Comparison of ENCODE assay signal across 8 cellular contexts in genomic region chr9:136363606-136364368, GRCh38. TPM values are rescaled to one million over a fixed set of nuclear protein-coding genes. Genes with fewer than 3 reads are reported as not detected.
A peak's percentile ranks its signal among the peaks of the same experiment; 100 is the strongest.
DNase-seq lines count a peak whose midpoint lies in the region; ATAC-seq and TF ChIP-seq lines count a peak whose summit lies in the region.

Gene DNLZ, minus strand, starts transcription at chr9:136363744. Its CDS starts 30 bp downstream, at chr9:136363714.

- ATAC-seq in GM21515 (IDR thresholded peaks at IDR 0.05; ENCODE audit: unreplicated experiment) (peak; percentile 57), Panc1 (peak; percentile 81)
- ATAC-seq in naive thymus-derived CD4-positive, alpha-beta T cell: peak; percentile 88
- ATAC-seq in stimulated activated memory B cell treated with anti-CD40 and anti-IgM and Interleukin-4, amounts not matched to agents 10 μg/mL and 1 μg/mL and 100 μg/mL, for 72 hours: peak; percentile 84

- H3K4me1 Mint-ChIP-seq in naive thymus-derived CD4-positive, alpha-beta T cell: peaks cover 0 to 6% (median 0%) of the 10 kb centered on the region in 7 donors
- peaks cover 16% of the 10 kb centered on the region for H3K4me1 Mint-ChIP-seq in stimulated activated memory B cell treated with anti-CD40 and anti-IgM and Interleukin-4, amounts not matched to agents 10 μg/mL and 1 μg/mL and 100 μg/mL, for 72 hours

- no TSS peak for BruUV-seq in Panc1 (replicated peaks; lab: Mats Ljungman, UMichigan)

- 31% methylated on average over 83 of the region's 83 CpGs for WGBS in HUES64
- 5% methylated on average over 29 of the region's 83 CpGs; no CpG with 5 or more reads in 1 of the 2 donors for WGBS in esophagus squamous epithelium, 2 donors

- peak within 1 kb of the TSS; percentile 88 for H3K27ac ChIP-seq in HUES64 (ENCODE audit: low read depth, low read length)
- peak within 1 kb of the TSS; percentile 61 for H3K27ac ChIP-seq in Panc1 (ENCODE audit: low read length)
- H3K27ac ChIP-seq in esophagus squamous epithelium: peak within 1 kb of the TSS; percentile 90 to 99 (median 95)
- peak within 1 kb of the TSS; percentile 75 for H3K27ac ChIP-seq in naive thymus-derived CD4-positive, alpha-beta T cell (ENCODE audit: low read depth, low read length)

- TF ChIP-seq POLR2A in esophagus squamous epithelium (IDR thresholded peaks at IDR 0.05): peak in 2 of 4 donors; percentile 40 to 65

- peaks cover 3% of the 10 kb centered on the region; the same call in 1 of the 2 replicates for H3K4me1 ChIP-seq in HUES64 (ENCODE audit: insufficient read depth, low read length)
- H3K4me1 ChIP-seq in Panc1 (ENCODE audit: control insufficient read depth, insufficient read depth, low read length): peaks cover 5% of the 10 kb centered on the region; the same call in 1 of the 2 replicates
- H3K4me1 ChIP-seq in esophagus squamous epithelium: peaks cover 16 to 48% (median 19%) of the 10 kb centered on the region in 3 donors
- peaks cover 0 to 5% of the 10 kb centered on the region in 2 donors for H3K4me1 ChIP-seq in naive thymus-derived CD4-positive, alpha-beta T cell (ENCODE audit: control insufficient read depth in 2 of 2, insufficient read depth in 2 of 2, low read length in 2 of 2)

- H3K9ac ChIP-seq in HUES64 (ENCODE audit: low read depth, low read length): peak within 1 kb of the TSS; percentile 98

- CTCF ChIA-PET in Panc1 (lab: Charles Lee): interaction anchor here (0.9 to 1.3 kb wide), 2 partner anchors 18 to 24 kb away, joined by 3 to 5 read pairs; no protein-coding TSS in a partner anchor
- CTCF ChIA-PET in naive thymus-derived CD4-positive, alpha-beta T cell (lab: Charles Lee): interaction anchor here (0.5 to 1.6 kb wide), 2 partner anchors 51 to 655 kb away, joined by 4 to 8 read pairs; no protein-coding TSS in a partner anchor

- peak within 1 kb of the TSS; percentile 65 to 88 (median 84) for H3K4me3 Mint-ChIP-seq in naive thymus-derived CD4-positive, alpha-beta T cell
- H3K4me3 Mint-ChIP-seq in stimulated activated memory B cell treated with anti-CD40 and anti-IgM and Interleukin-4, amounts not matched to agents 10 μg/mL and 1 μg/mL and 100 μg/mL, for 72 hours: peak within 1 kb of the TSS; percentile 89

- no peaks in the 10 kb centered on the region for H3K36me3 Mint-ChIP-seq in naive thymus-derived CD4-positive, alpha-beta T cell
- peaks cover 22% of the 10 kb centered on the region for H3K36me3 Mint-ChIP-seq in stimulated activated memory B cell treated with anti-CD40 and anti-IgM and Interleukin-4, amounts not matched to agents 10 μg/mL and 1 μg/mL and 100 μg/mL, for 72 hours

- peak within 1 kb of the TSS; percentile 62 to 91 (median 75) for H3K27ac Mint-ChIP-seq in naive thymus-derived CD4-positive, alpha-beta T cell
- peak within 1 kb of the TSS; percentile 82 for H3K27ac Mint-ChIP-seq in stimulated activated memory B cell treated with anti-CD40 and anti-IgM and Interleukin-4, amounts not matched to agents 10 μg/mL and 1 μg/mL and 100 μg/mL, for 72 hours

- H3K27me3 Mint-ChIP-seq in naive thymus-derived CD4-positive, alpha-beta T cell: no peaks in the 10 kb centered on the region
- no peaks in the 10 kb centered on the region for H3K27me3 Mint-ChIP-seq in stimulated activated memory B cell treated with anti-CD40 and anti-IgM and Interleukin-4, amounts not matched to agents 10 μg/mL and 1 μg/mL and 100 μg/mL, for 72 hours

- H3K36me3 ChIP-seq in HUES64 (ENCODE audit: insufficient read depth, low read length) (peaks cover 11% of the 10 kb centered on the region; the same call in 1 of the 2 replicates), Panc1 (ENCODE audit: control insufficient read depth, insufficient read depth, low read length) (no peaks in the 10 kb centered on the region; the same call in 1 of the 2 replicates), esophagus squamous epithelium (no peaks in the 10 kb centered on the region)
- peaks cover 0 to 26% (median 0%) of the 10 kb centered on the region in 3 experiments for H3K36me3 ChIP-seq in naive thymus-derived CD4-positive, alpha-beta T cell (ENCODE audit: control insufficient read depth in 2 of 3, insufficient read depth in 3 of 3, low read length in 3 of 3)

- intact Hi-C loops in Panc1 (cut with micrococcal nuclease; ENCODE audit: unreplicated experiment) (no loop called here), esophagus squamous epithelium (cut with DNase I) (no loop called here)
- intact Hi-C loops in naive thymus-derived CD4-positive, alpha-beta T cell (cut with micrococcal nuclease): loop anchor here (1.0 to 2.0 kb wide), 18 partner anchors 21 to 456 kb away; partner anchors contain the start of genes CAMSAP1 (in 2 of the 2), SEC16A (in 2 of the 2), SNAPC4 (in 2 of the 2) and TMEM141 (in 2 of the 2)

- POLR2A ChIA-PET in Panc1 (lab: Charles Lee): interaction anchor here (0.6 kb wide), 1 partner anchor 356 kb away, joined by 3 read pairs; no protein-coding TSS in a partner anchor
- POLR2A ChIA-PET in naive thymus-derived CD4-positive, alpha-beta T cell (lab: Charles Lee): interaction anchor here (0.6 to 2.7 kb wide), 12 partner anchors 11 to 1213 kb away, joined by 3 to 8 read pairs (median 4); partner anchors contain the start of gene GPSM1

- H3K4me3 ChIP-seq in HUES64 (ENCODE audit: low read length): peak within 1 kb of the TSS; percentile 95
- H3K4me3 ChIP-seq in Panc1 (ENCODE audit: low read depth in 2 of 2, low read length in 2 of 2): peak within 1 kb of the TSS; percentile 51 to 59
- peak within 1 kb of the TSS; percentile 80 to 98 (median 92) for H3K4me3 ChIP-seq in esophagus squamous epithelium
- H3K4me3 ChIP-seq in naive thymus-derived CD4-positive, alpha-beta T cell (ENCODE audit: low read length): peak within 1 kb of the TSS; percentile 70

- H3K27me3 ChIP-seq in HUES64 (ENCODE audit: insufficient read depth, low read length): no peaks in the 10 kb centered on the region
- no peaks in the 10 kb centered on the region for H3K27me3 ChIP-seq in Panc1 (ENCODE audit: control insufficient read depth, insufficient read depth, low read length)
- peaks cover 0 to 18% (median 0%) of the 10 kb centered on the region in 4 donors for H3K27me3 ChIP-seq in esophagus squamous epithelium
- no peaks in the 10 kb centered on the region for H3K27me3 ChIP-seq in naive thymus-derived CD4-positive, alpha-beta T cell (ENCODE audit: control insufficient read depth in 2 of 2, insufficient read depth in 2 of 2, low read length in 2 of 2)

- H3K9me3 ChIP-seq in HUES64 (ENCODE audit: insufficient read depth, low read depth, low read length): no peaks in the 10 kb centered on the region
- H3K9me3 ChIP-seq in Panc1 (ENCODE audit: control insufficient read depth, insufficient read depth, low read depth, low read length): no peaks in the 10 kb centered on the region
- H3K9me3 ChIP-seq in esophagus squamous epithelium: no peaks in the 10 kb centered on the region
- no peaks in the 10 kb centered on the region for H3K9me3 ChIP-seq in naive thymus-derived CD4-positive, alpha-beta T cell (ENCODE audit: control insufficient read depth in 2 of 3, low read length in 3 of 3)

- peak; percentile 95 for TF ChIP-seq CTCF in Panc1 (IDR thresholded peaks at IDR 0.05)
- TF ChIP-seq CTCF in esophagus squamous epithelium (IDR thresholded peaks at IDR 0.05): peak; percentile 95 to 100 (median 99)

- in situ Hi-C loops in Panc1 (cut with HindIII; ENCODE audit: low pct_unique_long_range_greater_than_20kb, low sequenced_read_pairs): no loop called here

- peak; percentile 68 for DNase-seq in DMS53 treated with DMSO at 0.1 percent for 48 hours (lab: John Stamatoyannopoulos, UW; ENCODE audit: unreplicated experiment)
- peak; percentile 20 for DNase-seq in Panc1 (ENCODE audit: low read depth, low spot score)
- DNase-seq in activated T-cell treated with anti-CD3 and anti-CD28 coated beads, Interleukin-2, amount 50 U/mL, for 48 hours: peak; percentile 89 to 92
- DNase-seq in esophagus squamous epithelium (lab: John Stamatoyannopoulos, UW): no peak
- peak; percentile 71 to 93 (median 90) for DNase-seq in naive thymus-derived CD4-positive, alpha-beta T cell

- no peaks in the 10 kb centered on the region for H3K9me3 Mint-ChIP-seq in naive thymus-derived CD4-positive, alpha-beta T cell
- H3K9me3 Mint-ChIP-seq in stimulated activated memory B cell treated with anti-CD40 and anti-IgM and Interleukin-4, amounts not matched to agents 10 μg/mL and 1 μg/mL and 100 μg/mL, for 72 hours: no peaks in the 10 kb centered on the region

RNA-seq across cellular contexts. Expression of gene DNLZ, which starts in this region (rescaled TPM):
- polyA plus RNA-seq in HUES64 (2013, experiment 1 of 2): 18.7 TPM
- 12.0 TPM for polyA plus RNA-seq in HUES64 (2013, experiment 2 of 2)
- total RNA-seq in Panc1 (2021; ENCODE audit: unreplicated experiment) (26.5 TPM), esophagus squamous epithelium (10 to 100 TPM in 3 of 4 donors, 1 to 10 TPM in 1; 1.8 to 31.1 (median 19.7) TPM)
- polyA plus RNA-seq in Panc1 (2012; ENCODE audit: insufficient read length): 37.5 TPM
- 10 to 100 TPM; 17.2 to 27.5 (median 24.8) TPM for total RNA-seq in naive thymus-derived CD4-positive, alpha-beta T cell
- 10 to 100 TPM; 46.6 to 51.3 TPM for polyA plus RNA-seq in naive thymus-derived CD4-positive, alpha-beta T cell

Comparison
In these comparisons a context has a peak if more than half of its experiments do, and no peak if none do; other contexts are left out.
1. intact Hi-C loops: an anchor here in naive thymus-derived CD4-positive, alpha-beta T cell (1.0 to 2.0 kb wide); none called in Panc1 and esophagus squamous epithelium.